In the genomic region with DNA sequence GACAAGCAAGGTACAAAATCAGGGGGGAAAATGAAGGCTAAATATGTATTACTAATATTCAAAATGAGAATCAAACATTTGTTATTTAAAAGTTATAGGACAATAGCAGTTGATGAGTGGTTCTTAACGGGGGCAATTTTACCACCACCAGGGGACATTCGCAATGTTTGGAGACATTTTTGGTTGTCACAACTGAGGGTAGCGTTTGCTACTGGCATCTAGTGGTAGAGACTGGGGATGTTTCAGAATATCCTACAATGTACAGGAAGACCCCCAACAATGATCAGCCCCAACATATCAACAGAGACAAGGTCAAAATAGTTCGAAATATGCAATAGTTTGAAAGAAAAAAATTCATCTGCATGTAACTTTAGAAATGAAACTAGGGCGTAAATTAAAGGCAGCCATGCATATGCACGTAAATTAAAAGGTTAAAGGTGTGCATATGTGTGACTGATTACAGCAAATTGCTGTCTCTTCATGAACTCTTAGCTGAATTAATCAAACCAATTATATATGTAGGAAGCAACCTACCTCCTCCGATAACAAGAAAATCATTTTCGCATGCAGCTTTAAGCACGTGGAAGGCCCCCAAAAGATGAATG, we compare ENCODE assay signal across 9 cellular contexts.
A peak's percentile ranks its signal among the peaks of the same experiment; 100 is the strongest.
DNase-seq lines count a peak whose midpoint lies in the region; ATAC-seq and TF ChIP-seq lines count a peak whose summit lies in the region.
"Had no signal": no experiment of that assay in that cellular context is flagged by ENCODE, and none has a peak within 500 bp of the region (broad histone marks: within the 10 kb centered on the region; RNA-seq: fewer than 3 reads in every experiment).

No MANE protein-coding gene starts in this region.

- H3K27ac Mint-ChIP-seq in MCF 10A (ENCODE audit: low read depth, unreplicated experiment) (no peak overlapping the region), neural crest cell (ENCODE audit: unreplicated experiment) (no peak overlapping the region)
- no peak overlapping the region for H3K27ac Mint-ChIP-seq in T-helper 2 cell treated with Interferon-gamma antibody and Interleukin-4, amounts not matched to agents 5 μg/mL and 100 μg/mL, for 36 hours

- H3K9me3 Mint-ChIP-seq in MCF 10A (ENCODE audit: unreplicated experiment) = no peaks in the 10 kb centered on the region
- H3K9me3 Mint-ChIP-seq in neural crest cell = no peaks in the 10 kb centered on the region
- no peaks in the 10 kb centered on the region for H3K9me3 Mint-ChIP-seq in T-helper 2 cell treated with Interferon-gamma antibody and Interleukin-4, amounts not matched to agents 5 μg/mL and 100 μg/mL, for 36 hours

- H3K4me3 Mint-ChIP-seq in MCF 10A (ENCODE audit: unreplicated experiment) (no peak overlapping the region), neural crest cell (no peak overlapping the region)
- H3K4me3 Mint-ChIP-seq in T-helper 2 cell treated with Interferon-gamma antibody and Interleukin-4, amounts not matched to agents 5 μg/mL and 100 μg/mL, for 36 hours = no peak overlapping the region

- CTCF ChIA-PET in MCF 10A (lab: Yijun Ruan, JAX) = interaction anchor here (0.6 to 2.3 kb wide), 18 partner anchors 10 to 747 kb away, joined by 3 to 11 read pairs (median 4); no protein-coding TSS in a partner anchor

- H3K27me3 ChIP-seq in breast epithelium = no peaks in the 10 kb centered on the region

- H3K4me1 Mint-ChIP-seq in MCF 10A (ENCODE audit: insufficient read depth, unreplicated experiment) (peaks cover 13% of the 10 kb centered on the region), neural crest cell (no peaks in the 10 kb centered on the region)
- no peaks in the 10 kb centered on the region for H3K4me1 Mint-ChIP-seq in T-helper 2 cell treated with Interferon-gamma antibody and Interleukin-4, amounts not matched to agents 5 μg/mL and 100 μg/mL, for 36 hours (ENCODE audit: low read depth)

- H3K36me3 ChIP-seq in breast epithelium = no peaks in the 10 kb centered on the region

- H3K4me3 ChIP-seq in breast epithelium = no peak overlapping the region

- DNase-seq in MCF 10A (ENCODE audit: unreplicated experiment) (peak; percentile 15), breast epithelium (ENCODE audit: low spot score in 2 of 2) (no peak), NCI-H69 (lab: John Stamatoyannopoulos, UW) (peak; percentile 71), dermis blood vessel endothelial cell (peak; percentile 61), neural crest cell (ENCODE audit: low read depth, low spot score) (peak; percentile 4), cerebellum (ENCODE audit: low spot score) (no peak)
- DNase-seq in T-helper 2 cell treated with Interferon-gamma antibody and Interleukin-4, amounts not matched to agents 5 μg/mL and 100 μg/mL, for 36 hours (ENCODE audit: low spot score) = no peak

- H3K27ac ChIP-seq in breast epithelium = no peak overlapping the region
- H3K27ac ChIP-seq: epithelial cell of prostate had no signal

- peak; percentile 69 for ATAC-seq in GM21825 (IDR thresholded peaks at IDR 0.05; ENCODE audit: unreplicated experiment)

- no peaks in the 10 kb centered on the region for H3K4me1 ChIP-seq in breast epithelium

- TF ChIP-seq CTCF in MCF 10A (IDR thresholded peaks at IDR 0.05; ENCODE audit: unreplicated experiment) (peak; percentile 23), breast epithelium (IDR thresholded peaks at IDR 0.05) (no peak), neural crest cell (conservative IDR thresholded peaks at IDR 0.05) (peak; percentile 69)

- H3K9me3 ChIP-seq in breast epithelium = no peaks in the 10 kb centered on the region

- H3K27me3 Mint-ChIP-seq in MCF 10A (ENCODE audit: insufficient read depth, unreplicated experiment) = peaks cover 8% of the 10 kb centered on the region
- H3K27me3 Mint-ChIP-seq in neural crest cell (ENCODE audit: low read depth) = no peaks in the 10 kb centered on the region
- H3K27me3 Mint-ChIP-seq in T-helper 2 cell treated with Interferon-gamma antibody and Interleukin-4, amounts not matched to agents 5 μg/mL and 100 μg/mL, for 36 hours (ENCODE audit: low read depth) = peaks cover 4% of the 10 kb centered on the region

- no peak for TF ChIP-seq POLR2A in breast epithelium (IDR thresholded peaks at IDR 0.05)

- H3K36me3 Mint-ChIP-seq in MCF 10A (ENCODE audit: insufficient read depth, unreplicated experiment) = no peaks in the 10 kb centered on the region
- no peaks in the 10 kb centered on the region for H3K36me3 Mint-ChIP-seq in neural crest cell (ENCODE audit: low read depth)
- H3K36me3 Mint-ChIP-seq in T-helper 2 cell treated with Interferon-gamma antibody and Interleukin-4, amounts not matched to agents 5 μg/mL and 100 μg/mL, for 36 hours (ENCODE audit: low read depth) = no peaks in the 10 kb centered on the region

- BruUV-seq in MCF 10A (replicated peaks; lab: Mats Ljungman, UMichigan) = no TSS peak

- intact Hi-C loops in MCF 10A (cut with micrococcal nuclease) = loop anchor here (1.0 to 10.0 kb wide), 2 partner anchors 182 to 289 kb away; no protein-coding TSS in a partner anchor
- intact Hi-C loops in breast epithelium (cut with DNase I; ENCODE audit: low total_unique reads) = loop anchor here (5.0 kb wide), 1 partner anchor 284 kb away; no protein-coding TSS in a partner anchor

- POLR2A ChIA-PET in MCF 10A (lab: Yijun Ruan, JAX) = no interaction called here

Comparison
In these comparisons a context has a peak if more than half of its experiments do, and no peak if none do; other contexts are left out.
1. DNase-seq: peak in MCF 10A (single experiment), NCI-H69 (single experiment), dermis blood vessel endothelial cell (single experiment) and neural crest cell (single experiment); none in breast epithelium (0 of 2), cerebellum (single experiment) and T-helper 2 cell treated with Interferon-gamma antibody and Interleukin-4, amounts not matched to agents 5 μg/mL and 100 μg/mL, for 36 hours (single experiment).
2. CTCF ChIP-seq: peak in MCF 10A (single experiment) and neural crest cell (single experiment); none in breast epithelium (0 of 3).